1 cellular context compared by ENCODE assay signal in genomic region chr7:4738711-4739527, GRCh38.
A peak's percentile ranks its signal among the peaks of the same experiment; 100 is the strongest.
TF ChIP-seq lines count a peak whose summit lies in the region.

No MANE protein-coding gene starts in this region.

TF ChIP-seq in K562, 482 proteins besides CTCF, POLR2A, EP300 and RAD21 (continued from another document and continues in another):
- TF ChIP-seq FOXP4 (CRISPR knock-in tag; IDR thresholded peaks at IDR 0.05; ENCODE audit: borderline replicate concordance) (no peak), MTA1 (IDR thresholded peaks at IDR 0.05; ENCODE audit: borderline replicate concordance) (no peak), MLX (CRISPR knock-in tag; conservative IDR thresholded peaks at IDR 0.05) (no peak), NR2F6 (CRISPR knock-in tag; IDR thresholded peaks at IDR 0.05) (no peak), ZNF79 (CRISPR knock-in tag; IDR thresholded peaks at IDR 0.05; ENCODE audit: low read depth) (no peak), ZC3H4 (CRISPR knock-in tag; IDR thresholded peaks at IDR 0.05; ENCODE audit: borderline replicate concordance) (no peak), FOXO4 (CRISPR knock-in tag; IDR thresholded peaks at IDR 0.05) (no peak), MGA (IDR thresholded peaks at IDR 0.05) (no peak), HNRNPH1 (optimal IDR thresholded peaks at IDR 0.05; ENCODE audit: low read depth, low read length) (no peak), ZNF696 (CRISPR knock-in tag; conservative IDR thresholded peaks at IDR 0.05) (no peak), ELF2 (CRISPR knock-in tag; IDR thresholded peaks at IDR 0.05) (no peak), ZFPM2 (CRISPR knock-in tag; IDR thresholded peaks at IDR 0.05) (no peak), CLOCK (CRISPR knock-in tag; IDR thresholded peaks at IDR 0.05; ENCODE audit: borderline replicate concordance) (no peak), E2F3 (CRISPR knock-in tag; IDR thresholded peaks at IDR 0.05) (no peak), FOXJ2 (tag; IDR thresholded peaks at IDR 0.05) (peak; percentile 62), HDGF (IDR thresholded peaks at IDR 0.05) (no peak), SRSF3 (IDR thresholded peaks at IDR 0.05; ENCODE audit: insufficient read depth, low read length) (no peak), FOXA1 (IDR thresholded peaks at IDR 0.05; ENCODE audit: borderline replicate concordance) (no peak), ZNF318 (IDR thresholded peaks at IDR 0.05; ENCODE audit: borderline replicate concordance in 1 of 2, low read depth in 1 of 2) (peak in 1 of 2 experiments; percentile 71; a peak in 1 of 4 replicates), ZNF274 (IDR thresholded peaks at IDR 0.05; ENCODE audit: borderline replicate concordance, low read depth, low read length) (no peak), ATF6 (CRISPR knock-in tag; IDR thresholded peaks at IDR 0.05) (no peak)
